ENCODE assay signal across 8 cellular contexts in genomic region chr1:156500847-156501686, GRCh38. TPM values are rescaled to one million over a fixed set of nuclear protein-coding genes. Genes with fewer than 3 reads are reported as not detected.
DNase-seq lines count a peak whose midpoint lies in the region; ATAC-seq and TF ChIP-seq lines count a peak whose summit lies in the region.

No MANE protein-coding gene starts in this region.

- H3K4me1 ChIP-seq in adipocyte (ENCODE audit: control insufficient read depth, insufficient read depth, low read length) (peaks cover 64% of the 10 kb centered on the region), upper lobe of left lung (peaks cover 64 to 78% (median 73%) of the 10 kb centered on the region in 4 donors)

- H3K36me3 ChIP-seq in adipocyte (ENCODE audit: control insufficient read depth, insufficient read depth, low read length, severe bottlenecking) (no peaks in the 10 kb centered on the region), upper lobe of left lung (no peaks in the 10 kb centered on the region)

- H3K9me3 ChIP-seq in adipocyte (ENCODE audit: control insufficient read depth, low read length) (no peaks in the 10 kb centered on the region), upper lobe of left lung (no peaks in the 10 kb centered on the region)

- WGBS in upper lobe of left lung, 2 donors: 0 to 1% methylated on average over 26 to 42 of the region's 59 CpGs

- peak in 1 of 4 donors; percentile 64 for TF ChIP-seq EP300 in upper lobe of left lung (IDR thresholded peaks at IDR 0.05)

- TF ChIP-seq CTCF in GM12873 (IDR thresholded peaks at IDR 0.05; ENCODE audit: insufficient read depth, low read depth, low read length, missing control alignments): peak; percentile 67
- peak in 5 of 6 experiments; percentile 44 to 55 (median 49) for TF ChIP-seq CTCF in upper lobe of left lung (IDR thresholded peaks at IDR 0.05)

- TF ChIP-seq POLR2A in upper lobe of left lung (IDR thresholded peaks at IDR 0.05): peak; percentile 59 to 99 (median 77)

- no peaks in the 10 kb centered on the region for H3K27me3 ChIP-seq in adipocyte (replicated peaks; ENCODE audit: control insufficient read depth, insufficient read depth, low read length)
- H3K27me3 ChIP-seq in upper lobe of left lung: no peaks in the 10 kb centered on the region

- H3K27ac ChIP-seq in upper lobe of left lung: peak overlapping the region; percentile 99 to 100 (median 100)

- peak; percentile 58 for ATAC-seq in HG02798 (IDR thresholded peaks at IDR 0.05; ENCODE audit: poor library complexity, unreplicated experiment)
- ATAC-seq in upper lobe of left lung (ENCODE audit: low FRiP score in 2 of 2): peak; percentile 90 to 93

- peak overlapping the region; percentile 93 for H3K4me3 ChIP-seq in adipocyte (ENCODE audit: low read length)
- peak overlapping the region; percentile 67 to 73 (median 70) for H3K4me3 ChIP-seq in upper lobe of left lung

- DNase-seq in NCI-H1417 treated with DMSO at 0.1 percent for 48 hours (lab: John Stamatoyannopoulos, UW) (peak; percentile 79), SW 1271 (lab: John Stamatoyannopoulos, UW) (peak; percentile 75 to 87), adipocyte (ENCODE audit: low read depth) (peak; percentile 99), cardiac septum (ENCODE audit: low spot score) (peak; percentile 98), posterior cingulate gyrus (peak; percentile 90 to 99 (median 94)), upper lobe of left lung (peak; percentile 95 to 98)

- intact Hi-C loops in cardiac septum (cut with DNase I) (loop anchor here (1.0 to 2.0 kb wide), 2 partner anchors 45 to 164 kb away; no protein-coding TSS in a partner anchor), posterior cingulate gyrus (cut with DNase I) (loop anchor here (2.0 kb wide), 1 partner anchor 44 kb away; no protein-coding TSS in a partner anchor)

- peak overlapping the region; percentile 98 for H3K9ac ChIP-seq in adipocyte (ENCODE audit: low read length)

RNA-seq across cellular contexts. Expression of gene MEF2D, which starts 0.5 kb away (rescaled TPM):
- total RNA-seq in cardiac septum: 93.1 TPM
- total RNA-seq in upper lobe of left lung: 100 to 1,000 TPM in 2 of 6 donors, 10 to 100 TPM in 4; 42.7 to 146 (median 58.7) TPM

Comparison
In these comparisons a context has a peak if more than half of its experiments do, and no peak if none do; other contexts are left out.
1. Peak in every context shown above with its lines: DNase-seq, ATAC-seq, H3K4me3 ChIP-seq and H3K27ac ChIP-seq.